26 cellular contexts compared by ENCODE assay signal in genomic region chr2:160005476-160005875, GRCh38. TPM values are rescaled to one million over a fixed set of nuclear protein-coding genes. Genes with fewer than 3 reads are reported as not detected.
"Had no signal": no experiment of that assay in that cellular context is flagged by ENCODE, and none has a peak within 500 bp of the region (broad histone marks: within the 10 kb centered on the region; RNA-seq: fewer than 3 reads in every experiment).

No MANE protein-coding gene starts in this region.

- H3K27me3 ChIP-seq: MG63, SJSA1 had no signal

- ATAC-seq: T-cell had no signal

- H3K4me1 ChIP-seq: SJSA1 had no signal

- H3K27ac ChIP-seq: SJSA1, SK-N-MC had no signal

- DNase-seq: Karpas-422, KBM-7, MG63, NCI-H1092, NCI-H1105 treated with DMSO at 0.1 percent for 48 hours, NCI-H1417 treated with DMSO at 0.1 percent for 48 hours, NCI-H146, NCI-H1694 treated with DMSO at 0.1 percent for 48 hours, NCI-H1930, NCI-H2081, NCI-H2107, NCI-H2171 treated with DMSO at 0.1 percent for 48 hours, NCI-H2227 treated with DMSO at 0.1 percent for 48 hours, NCI-H446, NCI-H510A, NCI-H524 treated with DMSO at 0.1 percent for 48 hours, NCI-H69, NCI-H774, RPMI8226, SIG-M5, SW 1271, T-cell had no signal

- H3K9me3 ChIP-seq: SJSA1 had no signal

- H3K36me3 ChIP-seq: MG63, SJSA1 had no signal

- H3K4me3 ChIP-seq: MG63, SJSA1, SK-N-MC had no signal

- FAIRE-seq: RCC 7860 had no signal

RNA-seq across cellular contexts. Expression of gene PLA2R1, which starts 56.9 kb away (rescaled TPM):
- polyA plus RNA-seq: IgD-negative memory B cell had no signal
